ENCODE assay signal across 12 cellular contexts in genomic region chr20:20317195-20318113, GRCh38. TPM values are rescaled to one million over a fixed set of nuclear protein-coding genes. Genes with fewer than 3 reads are reported as not detected.
DNase-seq lines count a peak whose midpoint lies in the region; ATAC-seq and TF ChIP-seq lines count a peak whose summit lies in the region.
"Had no signal": no experiment of that assay in that cellular context is flagged by ENCODE, and none has a peak within 500 bp of the region (broad histone marks: within the 10 kb centered on the region; RNA-seq: fewer than 3 reads in every experiment).

No MANE protein-coding gene starts in this region.

- no peaks in the 10 kb centered on the region for H3K4me1 Mint-ChIP-seq in activated CD4-positive, alpha-beta T cell treated with anti-CD3 and anti-CD28 coated beads, Interleukin-2, amount 10 ng/mL, durations not matched to agents 7 days and 5 days
- no peaks in the 10 kb centered on the region for H3K4me1 Mint-ChIP-seq in activated CD8-positive, alpha-beta T cell treated with anti-CD3 and anti-CD28 coated beads for 36 hours (ENCODE audit: low read depth)
- H3K4me1 Mint-ChIP-seq in Calu3 (ENCODE audit: low read depth, unreplicated experiment): no peaks in the 10 kb centered on the region

- peak; percentile 16 for TF ChIP-seq POLR2A in GM18526 (IDR thresholded peaks at IDR 0.05; ENCODE audit: extremely low read depth, insufficient read length)

- BruUV-seq in Calu3 (replicated peaks; lab: Mats Ljungman, UMichigan): no TSS peak

- H3K27ac ChIP-seq in lower lobe of right lung: peak overlapping the region; percentile 11
- H3K27ac ChIP-seq: right lobe of liver, tibial nerve had no signal

- H3K4me3 ChIP-seq in lower lobe of right lung: no peak overlapping the region
- H3K4me3 ChIP-seq: right lobe of liver, tibial nerve had no signal

- H3K9me3 Mint-ChIP-seq in activated CD4-positive, alpha-beta T cell treated with anti-CD3 and anti-CD28 coated beads, Interleukin-2, amount 10 ng/mL, durations not matched to agents 7 days and 5 days: no peaks in the 10 kb centered on the region
- peaks cover 2% of the 10 kb centered on the region for H3K9me3 Mint-ChIP-seq in activated CD8-positive, alpha-beta T cell treated with anti-CD3 and anti-CD28 coated beads for 36 hours
- peaks cover 2% of the 10 kb centered on the region for H3K9me3 Mint-ChIP-seq in Calu3 (ENCODE audit: low read depth, unreplicated experiment)

- peak; percentile 88 for ATAC-seq in HG02610 (IDR thresholded peaks at IDR 0.05; ENCODE audit: unreplicated experiment)
- peak in 1 of 2 donors; percentile 46 for ATAC-seq in lower lobe of right lung
- no peak for ATAC-seq in activated CD8-positive, alpha-beta T cell treated with anti-CD3 and anti-CD28 coated beads for 36 hours

- peaks cover 2% of the 10 kb centered on the region for H3K27me3 Mint-ChIP-seq in activated CD4-positive, alpha-beta T cell treated with anti-CD3 and anti-CD28 coated beads, Interleukin-2, amount 10 ng/mL, durations not matched to agents 7 days and 5 days
- H3K27me3 Mint-ChIP-seq in activated CD8-positive, alpha-beta T cell treated with anti-CD3 and anti-CD28 coated beads for 36 hours: peaks cover 2% of the 10 kb centered on the region
- no peaks in the 10 kb centered on the region for H3K27me3 Mint-ChIP-seq in Calu3 (ENCODE audit: unreplicated experiment)

- peaks cover 6% of the 10 kb centered on the region for H3K4me1 ChIP-seq in lower lobe of right lung
- H3K4me1 ChIP-seq: right lobe of liver, tibial nerve had no signal

- H3K36me3 Mint-ChIP-seq in activated CD4-positive, alpha-beta T cell treated with anti-CD3 and anti-CD28 coated beads, Interleukin-2, amount 10 ng/mL, durations not matched to agents 7 days and 5 days (ENCODE audit: low read depth): no peaks in the 10 kb centered on the region
- H3K36me3 Mint-ChIP-seq in activated CD8-positive, alpha-beta T cell treated with anti-CD3 and anti-CD28 coated beads for 36 hours (ENCODE audit: low read depth): no peaks in the 10 kb centered on the region
- no peaks in the 10 kb centered on the region for H3K36me3 Mint-ChIP-seq in Calu3 (ENCODE audit: insufficient read depth, unreplicated experiment)

- peaks cover 6% of the 10 kb centered on the region for H3K9me3 ChIP-seq in lower lobe of right lung
- H3K9me3 ChIP-seq: right lobe of liver had no signal

- TF ChIP-seq CTCF in lower lobe of right lung (IDR thresholded peaks at IDR 0.05): no peak
- TF ChIP-seq CTCF in activated CD8-positive, alpha-beta T cell treated with anti-CD3 and anti-CD28 coated beads for 36 hours (IDR thresholded peaks at IDR 0.05): no peak
- no peak for TF ChIP-seq CTCF in Calu3 (IDR thresholded peaks at IDR 0.05; ENCODE audit: unreplicated experiment)

- H3K4me3 Mint-ChIP-seq in activated CD4-positive, alpha-beta T cell treated with anti-CD3 and anti-CD28 coated beads, Interleukin-2, amount 10 ng/mL, durations not matched to agents 7 days and 5 days: no peak overlapping the region
- H3K4me3 Mint-ChIP-seq in activated CD8-positive, alpha-beta T cell treated with anti-CD3 and anti-CD28 coated beads for 36 hours: no peak overlapping the region
- H3K4me3 Mint-ChIP-seq in Calu3 (ENCODE audit: low read depth, unreplicated experiment): no peak overlapping the region

- no peak overlapping the region for H3K27ac Mint-ChIP-seq in activated CD4-positive, alpha-beta T cell treated with anti-CD3 and anti-CD28 coated beads, Interleukin-2, amount 10 ng/mL, durations not matched to agents 7 days and 5 days
- H3K27ac Mint-ChIP-seq in activated CD8-positive, alpha-beta T cell treated with anti-CD3 and anti-CD28 coated beads for 36 hours: no peak overlapping the region
- H3K27ac Mint-ChIP-seq in Calu3 (ENCODE audit: unreplicated experiment): no peak overlapping the region

- no peaks in the 10 kb centered on the region for H3K27me3 ChIP-seq in lower lobe of right lung (ENCODE audit: low read depth)
- H3K27me3 ChIP-seq: right lobe of liver, tibial nerve had no signal

- POLR2A ChIA-PET in activated CD4-positive, alpha-beta T cell treated with anti-CD3 and anti-CD28 coated beads, Interleukin-2, amount 10 ng/mL, durations not matched to agents 7 days and 5 days (lab: Charles Lee): no interaction called here
- POLR2A ChIA-PET in activated CD8-positive, alpha-beta T cell treated with anti-CD3 and anti-CD28 coated beads for 36 hours (lab: Charles Lee): no interaction called here

- no peaks in the 10 kb centered on the region for H3K36me3 ChIP-seq in lower lobe of right lung
- H3K36me3 ChIP-seq: right lobe of liver, tibial nerve had no signal

- CTCF ChIA-PET in activated CD4-positive, alpha-beta T cell treated with anti-CD3 and anti-CD28 coated beads, Interleukin-2, amount 10 ng/mL, durations not matched to agents 7 days and 5 days (lab: Charles Lee): no interaction called here
- CTCF ChIA-PET in activated CD8-positive, alpha-beta T cell treated with anti-CD3 and anti-CD28 coated beads for 36 hours (lab: Charles Lee): no interaction called here
- CTCF ChIA-PET in Calu3 (lab: Charles Lee): no interaction called here

- intact Hi-C loops in lower lobe of right lung (cut with DNase I) (no loop called here), Calu3 (cut with micrococcal nuclease; ENCODE audit: unreplicated experiment) (no loop called here)
- intact Hi-C loops in activated CD8-positive, alpha-beta T cell treated with anti-CD3 and anti-CD28 coated beads for 36 hours (cut with micrococcal nuclease): no loop called here

- DNase-seq in NAMALWA (ENCODE audit: low spot score): peak; percentile 29
- DNase-seq in lower lobe of right lung: no peak
- no peak for DNase-seq in activated CD4-positive, alpha-beta T cell treated with anti-CD3 and anti-CD28 coated beads, Interleukin-2, amount 10 ng/mL, durations not matched to agents 7 days and 5 days
- no peak for DNase-seq in activated CD8-positive, alpha-beta T cell treated with anti-CD3 and anti-CD28 coated beads for 36 hours
- no peak for DNase-seq in HK-2 (ENCODE audit: unreplicated experiment)
- DNase-seq in Calu3: no peak
- DNase-seq: activated naive CD4-positive, alpha-beta T cell; right lobe of liver had no signal

RNA-seq across cellular contexts. Expression of gene INSM1, which starts 50.5 kb away (rescaled TPM):
- total RNA-seq in lower lobe of right lung: not detected
- total RNA-seq in activated CD4-positive, alpha-beta T cell treated with anti-CD3 and anti-CD28 coated beads, Interleukin-2, amount 10 ng/mL, durations not matched to agents 7 days and 5 days: not detected
- under 1 TPM; 0.76 to 0.99 TPM for total RNA-seq in activated CD8-positive, alpha-beta T cell treated with anti-CD3 and anti-CD28 coated beads for 36 hours
- total RNA-seq in Calu3 (2022): not detected in 2 replicates
- total RNA-seq: fibroblast of villous mesenchyme, right lobe of liver, tibial nerve had no signal
